Comparison of ENCODE assay signal across 14 cellular contexts in the genomic region with DNA sequence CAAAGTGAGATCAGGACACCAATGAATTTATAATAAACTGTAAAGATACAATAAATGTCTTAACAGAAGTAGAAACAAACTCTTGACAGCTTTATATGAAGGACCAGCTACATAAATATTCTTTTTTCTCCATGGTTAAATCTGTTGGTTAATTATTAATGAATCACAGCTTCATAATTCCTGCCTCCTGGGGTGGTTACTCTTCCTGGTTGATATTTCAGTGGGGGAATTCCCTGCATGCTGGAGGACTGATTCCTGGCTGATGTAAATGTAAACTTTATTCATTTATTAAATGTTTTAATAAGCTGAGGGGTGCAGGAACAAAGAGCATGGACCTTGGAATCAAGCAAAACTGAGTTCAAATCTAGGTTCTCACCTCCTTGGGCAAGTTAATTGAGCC. TPM values are rescaled to one million over a fixed set of nuclear protein-coding genes. Genes with fewer than 3 reads are reported as not detected.
"Had no signal": no experiment of that assay in that cellular context is flagged by ENCODE, and none has a peak within 500 bp of the region (broad histone marks: within the 10 kb centered on the region; RNA-seq: fewer than 3 reads in every experiment).

No MANE protein-coding gene starts in this region.

- FAIRE-seq: TTC549 had no signal

- DNase-seq: activated CD4-positive, alpha-beta T cell treated with anti-CD3 and anti-CD28 coated beads, Interleukin-2, amount 50 U/mL, for 4 hours; activated effector memory CD4-positive, alpha-beta T cell treated with Interleukin-2 at 50 U/mL for 16 hours; activated T-cell treated with anti-CD3 and anti-CD28 coated beads, Interleukin-2, amount 50 U/mL, for 24 hours; dermis blood vessel endothelial cell; erythroblast; immature natural killer cell; naive thymus-derived CD8-positive, alpha-beta T cell; sigmoid colon; stimulated activated CD4-positive, alpha-beta T cell treated with anti-CD3 and anti-CD28 coated beads, Interleukin-12 subunit alpha, Interleukin-12 subunit beta, amount 100 ng/mL, for 4 hours; stimulated activated naive CD4-positive, alpha-beta T cell; T-helper 2 cell had no signal

- H3K9me3 ChIP-seq: neutrophil, sigmoid colon had no signal

- H3K27ac ChIP-seq: neutrophil, sigmoid colon had no signal

- H3K27me3 ChIP-seq: neutrophil, sigmoid colon had no signal

- ATAC-seq: naive thymus-derived CD8-positive, alpha-beta T cell had no signal

- H3K36me3 ChIP-seq: neutrophil, sigmoid colon had no signal

- H3K4me3 ChIP-seq: lung, sigmoid colon had no signal

RNA-seq across cellular contexts. Expression of a gene that starts 16.2 kb away (rescaled TPM):
- total RNA-seq: naive thymus-derived CD8-positive, alpha-beta T cell had no signal
